30 cellular contexts compared by ENCODE assay signal in genomic region chr10:46321770-46322169, GRCh38. TPM values are rescaled to one million over a fixed set of nuclear protein-coding genes. Genes with fewer than 3 reads are reported as not detected.
"Had no signal": no experiment of that assay in that cellular context is flagged by ENCODE, and none has a peak within 500 bp of the region (broad histone marks: within the 10 kb centered on the region; RNA-seq: fewer than 3 reads in every experiment).

No MANE protein-coding gene starts in this region.

- H3K36me3 ChIP-seq: stomach, suprapubic skin, thoracic aorta, thyroid gland, tibial artery, tibial nerve, transverse colon, upper lobe of left lung, upper lobe of right lung, uterus, vagina had no signal

- H3K9me3 ChIP-seq: stomach, suprapubic skin, testis, thoracic aorta, thyroid gland, tibial artery, tibial nerve, transverse colon, upper lobe of left lung, upper lobe of right lung, uterus, vagina had no signal

- H3K4me1 ChIP-seq: stomach, testis, thyroid gland, tibial nerve, upper lobe of left lung, upper lobe of right lung, uterus, vagina had no signal

- H3K4me3 ChIP-seq: stomach, suprapubic skin, testis, thoracic aorta, thyroid gland, tibial artery, tibial nerve, transverse colon, upper lobe of left lung, upper lobe of right lung, uterus, vagina had no signal

- DNase-seq: stimulated activated CD4-positive, alpha-beta T cell treated with anti-CD3 and anti-CD28 coated beads, Interleukin-2, amount 100 ng/mL, for 48 hours; stimulated activated CD4-positive, alpha-beta T cell treated with anti-CD3 and anti-CD28 coated beads, Interleukin-4, amount 100 ng/mL, for 1 hour; stimulated activated CD4-positive, alpha-beta T cell treated with anti-CD3 and anti-CD28 coated beads, Interleukin-4, amount 100 ng/mL, for 24 hours; stimulated activated CD4-positive, alpha-beta T cell treated with anti-CD3 and anti-CD28 coated beads, Interleukin-4, amount 100 ng/mL, for 4 hours; stimulated activated CD8-positive, alpha-beta memory T cell treated with anti-CD3 and anti-CD28 coated beads, Interleukin-4, amount 100 ng/mL, for 48 hours; stimulated activated naive B cell treated with anti-CD40 and anti-IgM and Interleukin-4, amounts not matched to agents 10 μg/mL and 1 μg/mL and 100 μg/mL, for 72 hours; stimulated activated naive CD4-positive, alpha-beta T cell; stimulated activated naive CD4-positive, alpha-beta T cell treated with Interleukin-2 at 50 U/mL for 16 hours; stimulated activated naive CD8-positive, alpha-beta T cell treated with anti-CD3 and anti-CD28 coated beads, Interleukin-15, amount 100 ng/mL, for 72 hours; stimulated activated naive CD8-positive, alpha-beta T cell treated with anti-CD3 and anti-CD28 coated beads, Interleukin-15, Interleukin-2, amounts not matched to agents 100 U/mL and 50 U/mL, for 24 hours; stomach; substantia nigra; testis; thyroid gland; tibial artery; transverse colon; trophoblast cell; upper lobe of left lung; upper lobe of right lung; uterus had no signal

- ATAC-seq: stimulated activated effector memory CD8-positive, alpha-beta T cell treated with anti-CD3 and anti-CD28 coated beads, Interleukin-12 subunit alpha, Interleukin-12 subunit beta, amount 100 ng/mL, for 72 hours; stimulated activated memory B cell treated with anti-CD40 and anti-IgM and Interleukin-4, amounts not matched to agents 10 μg/mL and 1 μg/mL and 100 μg/mL, for 72 hours; stimulated activated naive B cell treated with anti-CD40 and anti-IgM and Interleukin-4, amounts not matched to agents 10 μg/mL and 1 μg/mL and 100 μg/mL, for 72 hours; stimulated activated naive CD8-positive, alpha-beta T cell treated with anti-CD3 and anti-CD28 coated beads, Interleukin-15, amount 100 ng/mL, for 72 hours; stimulated activated naive CD8-positive, alpha-beta T cell treated with anti-CD3 and anti-CD28 coated beads, Interleukin-15, Interleukin-2, amounts not matched to agents 100 U/mL and 50 U/mL, for 24 hours; upper lobe of right lung had no signal

RNA-seq across cellular contexts. Expression of gene ANTXRL, which starts 35.0 kb away (rescaled TPM):
- total RNA-seq: stomach, subcutaneous adipose tissue, suprapubic skin, temporal lobe, thoracic aorta, thyroid gland, tibial nerve, transverse colon, upper lobe of left lung, upper lobe of right lung, ureter, urinary bladder, vagina had no signal

RNA-seq across cellular contexts. Expression of gene ANXA8L1, which starts 53.8 kb away (rescaled TPM):
- total RNA-seq: temporal lobe, thoracic aorta, thyroid gland, transverse colon had no signal
